ENCODE assay signal across 30 cellular contexts in the genomic region with DNA sequence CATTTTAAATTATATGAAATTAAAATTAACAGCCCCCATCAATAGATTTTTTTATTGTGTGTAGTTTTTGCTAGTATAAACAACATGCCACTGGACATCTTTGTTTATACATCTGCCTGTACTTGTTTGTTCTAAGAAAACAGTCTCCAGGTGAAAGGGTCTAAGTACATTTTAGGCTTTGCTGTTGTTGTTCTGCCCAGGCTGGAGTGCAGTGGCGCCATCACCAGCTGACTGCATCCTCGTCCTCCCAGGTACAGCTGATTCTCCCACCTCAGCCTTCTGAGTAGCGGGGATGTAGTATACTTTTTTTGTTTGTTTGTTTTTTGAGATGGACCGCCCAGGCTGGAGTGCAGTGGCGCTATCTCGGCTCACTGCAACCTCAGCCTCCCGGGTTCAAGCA.
"Had no signal": no experiment of that assay in that cellular context is flagged by ENCODE, and none has a peak within 500 bp of the region (broad histone marks: within the 10 kb centered on the region; RNA-seq: fewer than 3 reads in every experiment).

No MANE protein-coding gene starts in this region.

- H3K9me3 Mint-ChIP-seq: activated CD4-positive, alpha-beta memory T cell treated with anti-CD3 and anti-CD28 coated beads, Interleukin-2, amount 10 ng/mL, durations not matched to agents 7 days and 5 days; activated CD4-positive, alpha-beta T cell treated with anti-CD3 and anti-CD28 coated beads, Interleukin-2, amount 10 ng/mL, durations not matched to agents 24 days and 14 days; activated naive CD4-positive, alpha-beta T cell treated with anti-CD3 and anti-CD28 coated beads, Interleukin-2, amount 10 ng/mL, durations not matched to agents 7 days and 5 days; activated T-cell treated with anti-CD3 and anti-CD28 coated beads, Interleukin-2, amount 50 U/mL, for 24 hours; effector memory CD8-positive, alpha-beta T cell; natural killer cell; neural progenitor cell; stimulated activated naive B cell treated with anti-CD40 and anti-IgM and Interleukin-4, amounts not matched to agents 10 μg/mL and 1 μg/mL and 100 μg/mL, for 72 hours had no signal

- H3K4me2 ChIP-seq: neural progenitor cell, smooth muscle cell had no signal

- H3K4me3 Mint-ChIP-seq: activated CD4-positive, alpha-beta memory T cell treated with anti-CD3 and anti-CD28 coated beads, Interleukin-2, amount 10 ng/mL, durations not matched to agents 7 days and 5 days; activated CD4-positive, alpha-beta T cell treated with anti-CD3 and anti-CD28 coated beads, Interleukin-2, amount 10 ng/mL, durations not matched to agents 24 days and 14 days; activated naive CD4-positive, alpha-beta T cell treated with anti-CD3 and anti-CD28 coated beads, Interleukin-2, amount 10 ng/mL, durations not matched to agents 7 days and 5 days; activated T-cell treated with anti-CD3 and anti-CD28 coated beads, Interleukin-2, amount 50 U/mL, for 24 hours; effector memory CD8-positive, alpha-beta T cell; natural killer cell; neural progenitor cell; stimulated activated naive B cell treated with anti-CD40 and anti-IgM and Interleukin-4, amounts not matched to agents 10 μg/mL and 1 μg/mL and 100 μg/mL, for 72 hours had no signal

- DNase-seq: activated CD4-positive, alpha-beta T cell treated with anti-CD3 and anti-CD28 coated beads, Interleukin-2, amount 10 ng/mL, durations not matched to agents 24 days and 14 days; activated CD8-positive, alpha-beta memory T cell treated with anti-CD3 and anti-CD28 coated beads, Interleukin-2, amount 50 U/mL, for 48 hours; activated gamma-delta T cell; activated naive CD4-positive, alpha-beta T cell treated with anti-CD3 and anti-CD28 coated beads, Interleukin-2, amount 10 ng/mL, durations not matched to agents 7 days and 5 days; amygdala; caudate nucleus; cortex of kidney; effector memory CD8-positive, alpha-beta T cell; foreskin keratinocyte; kidney glomerular epithelial cell; left lung; lower lobe of right lung; mesenchymal stem cell; natural killer cell; occipital lobe; stimulated activated CD4-positive, alpha-beta T cell treated with anti-CD3 and anti-CD28 coated beads, Interleukin-15, amount 100 ng/mL, for 24 hours; stimulated activated CD4-positive, alpha-beta T cell treated with anti-CD3 and anti-CD28 coated beads, Interleukin-2, amount 100 ng/mL, for 24 hours; stimulated activated naive B cell treated with anti-CD40 and anti-IgM and Interleukin-4, amounts not matched to agents 10 μg/mL and 1 μg/mL and 100 μg/mL, for 72 hours; T1000; thyroid gland; upper lobe of right lung; WERI-Rb-1 had no signal

- H3K27ac ChIP-seq: foreskin keratinocyte, left lung, lower lobe of right lung, neural progenitor cell, right atrium auricular region, stomach, thyroid gland, upper lobe of right lung, WERI-Rb-1 had no signal

- H3K9me3 ChIP-seq: left lung, lower lobe of right lung, right atrium auricular region, stomach, thyroid gland, upper lobe of right lung had no signal

- H3K27me3 ChIP-seq: foreskin keratinocyte, left lung, neural progenitor cell, right atrium auricular region, stomach, thyroid gland, upper lobe of right lung had no signal

- H3K27me3 Mint-ChIP-seq: activated CD4-positive, alpha-beta memory T cell treated with anti-CD3 and anti-CD28 coated beads, Interleukin-2, amount 10 ng/mL, durations not matched to agents 7 days and 5 days; activated CD4-positive, alpha-beta T cell treated with anti-CD3 and anti-CD28 coated beads, Interleukin-2, amount 10 ng/mL, durations not matched to agents 24 days and 14 days; activated naive CD4-positive, alpha-beta T cell treated with anti-CD3 and anti-CD28 coated beads, Interleukin-2, amount 10 ng/mL, durations not matched to agents 7 days and 5 days; activated T-cell treated with anti-CD3 and anti-CD28 coated beads, Interleukin-2, amount 50 U/mL, for 24 hours; effector memory CD8-positive, alpha-beta T cell; stimulated activated naive B cell treated with anti-CD40 and anti-IgM and Interleukin-4, amounts not matched to agents 10 μg/mL and 1 μg/mL and 100 μg/mL, for 72 hours had no signal

- H3K9ac ChIP-seq: neural progenitor cell had no signal

- H2AFZ ChIP-seq: neural progenitor cell had no signal

- H3K27ac Mint-ChIP-seq: activated CD4-positive, alpha-beta memory T cell treated with anti-CD3 and anti-CD28 coated beads, Interleukin-2, amount 10 ng/mL, durations not matched to agents 7 days and 5 days; activated CD4-positive, alpha-beta T cell treated with anti-CD3 and anti-CD28 coated beads, Interleukin-2, amount 10 ng/mL, durations not matched to agents 24 days and 14 days; activated naive CD4-positive, alpha-beta T cell treated with anti-CD3 and anti-CD28 coated beads, Interleukin-2, amount 10 ng/mL, durations not matched to agents 7 days and 5 days; activated T-cell treated with anti-CD3 and anti-CD28 coated beads, Interleukin-2, amount 50 U/mL, for 24 hours; effector memory CD8-positive, alpha-beta T cell; natural killer cell; neural progenitor cell; stimulated activated naive B cell treated with anti-CD40 and anti-IgM and Interleukin-4, amounts not matched to agents 10 μg/mL and 1 μg/mL and 100 μg/mL, for 72 hours had no signal

- H3K4me1 Mint-ChIP-seq: activated CD4-positive, alpha-beta memory T cell treated with anti-CD3 and anti-CD28 coated beads, Interleukin-2, amount 10 ng/mL, durations not matched to agents 7 days and 5 days; activated CD4-positive, alpha-beta T cell treated with anti-CD3 and anti-CD28 coated beads, Interleukin-2, amount 10 ng/mL, durations not matched to agents 24 days and 14 days; activated naive CD4-positive, alpha-beta T cell treated with anti-CD3 and anti-CD28 coated beads, Interleukin-2, amount 10 ng/mL, durations not matched to agents 7 days and 5 days; natural killer cell; stimulated activated naive B cell treated with anti-CD40 and anti-IgM and Interleukin-4, amounts not matched to agents 10 μg/mL and 1 μg/mL and 100 μg/mL, for 72 hours had no signal

- H3K4me3 ChIP-seq: left lung, lower lobe of right lung, neural progenitor cell, right atrium auricular region, smooth muscle cell, stomach, thyroid gland, upper lobe of right lung had no signal

- ATAC-seq: activated CD4-positive, CD25-positive, alpha-beta regulatory T cell treated with anti-CD3 and anti-CD28 coated beads, Interleukin-2, amount 50 U/mL, for 24 hours; effector memory CD8-positive, alpha-beta T cell; esophagus mucosa; foreskin keratinocyte; left lung; lower lobe of right lung; natural killer cell; stimulated activated naive B cell treated with anti-CD40 and anti-IgM and Interleukin-4, amounts not matched to agents 10 μg/mL and 1 μg/mL and 100 μg/mL, for 72 hours; upper lobe of right lung had no signal

- H3K4me1 ChIP-seq: foreskin keratinocyte, left lung, lower lobe of right lung, right atrium auricular region, stomach, thyroid gland, upper lobe of right lung had no signal

- H3K36me3 Mint-ChIP-seq: natural killer cell had no signal
